In genomic region chr6:158819977-158820632, GRCh38 we compare ENCODE assay signal across 8 cellular contexts. TPM values are rescaled to one million over a fixed set of nuclear protein-coding genes. Genes with fewer than 3 reads are reported as not detected.
DNase-seq lines count a peak whose midpoint lies in the region; ATAC-seq and TF ChIP-seq lines count a peak whose summit lies in the region.

No MANE protein-coding gene starts in this region.

- H3K27me3 Mint-ChIP-seq in activated CD4-positive, alpha-beta T cell treated with anti-CD3 and anti-CD28 coated beads, Interleukin-2, amount 10 ng/mL, durations not matched to agents 24 days and 14 days: no peaks in the 10 kb centered on the region
- no peaks in the 10 kb centered on the region for H3K27me3 Mint-ChIP-seq in activated CD4-positive, alpha-beta memory T cell treated with anti-CD3 and anti-CD28 coated beads for 36 hours

- no peak for TF ChIP-seq POLR2A in suprapubic skin (IDR thresholded peaks at IDR 0.05)

- H3K36me3 ChIP-seq in suprapubic skin: no peaks in the 10 kb centered on the region

- H3K9me3 Mint-ChIP-seq in activated CD4-positive, alpha-beta T cell treated with anti-CD3 and anti-CD28 coated beads, Interleukin-2, amount 10 ng/mL, durations not matched to agents 24 days and 14 days: no peaks in the 10 kb centered on the region
- no peaks in the 10 kb centered on the region for H3K9me3 Mint-ChIP-seq in activated CD4-positive, alpha-beta memory T cell treated with anti-CD3 and anti-CD28 coated beads for 36 hours

- TF ChIP-seq EP300 in suprapubic skin (IDR thresholded peaks at IDR 0.05): no peak

- no peak for TF ChIP-seq CTCF in suprapubic skin (IDR thresholded peaks at IDR 0.05)

- peaks cover 31% of the 10 kb centered on the region for H3K4me1 ChIP-seq in suprapubic skin

- WGBS in suprapubic skin: 69% methylated on average over 6 of the region's 6 CpGs

- no peaks in the 10 kb centered on the region for H3K9me3 ChIP-seq in suprapubic skin

- H3K27ac ChIP-seq in suprapubic skin: peak overlapping the region; percentile 99

- no peak for ATAC-seq in GM18511 (IDR thresholded peaks at IDR 0.05; ENCODE audit: unreplicated experiment)

- intact Hi-C loops in activated CD4-positive, alpha-beta T cell treated with anti-CD3 and anti-CD28 coated beads, Interleukin-2, amount 10 ng/mL, durations not matched to agents 24 days and 14 days (cut with micrococcal nuclease): loop anchor here (2.0 kb wide), 1 partner anchor 167 kb away; no protein-coding TSS in a partner anchor
- intact Hi-C loops in activated CD4-positive, alpha-beta memory T cell treated with anti-CD3 and anti-CD28 coated beads for 36 hours (cut with micrococcal nuclease): no loop called here

- peaks cover 25% of the 10 kb centered on the region for H3K36me3 Mint-ChIP-seq in activated CD4-positive, alpha-beta T cell treated with anti-CD3 and anti-CD28 coated beads, Interleukin-2, amount 10 ng/mL, durations not matched to agents 24 days and 14 days (ENCODE audit: low read depth)
- peaks cover 28% of the 10 kb centered on the region for H3K36me3 Mint-ChIP-seq in activated CD4-positive, alpha-beta memory T cell treated with anti-CD3 and anti-CD28 coated beads for 36 hours

- H3K27ac Mint-ChIP-seq in activated CD4-positive, alpha-beta T cell treated with anti-CD3 and anti-CD28 coated beads, Interleukin-2, amount 10 ng/mL, durations not matched to agents 24 days and 14 days: peak overlapping the region; percentile 61
- peak overlapping the region; percentile 84 for H3K27ac Mint-ChIP-seq in activated CD4-positive, alpha-beta memory T cell treated with anti-CD3 and anti-CD28 coated beads for 36 hours

- CTCF ChIA-PET in activated CD4-positive, alpha-beta memory T cell treated with anti-CD3 and anti-CD28 coated beads for 36 hours (lab: Charles Lee): interaction anchor here (0.9 to 1.6 kb wide), 4 partner anchors 27 to 49 kb away, joined by 3 to 5 read pairs (median 4); no protein-coding TSS in a partner anchor

- peak overlapping the region; percentile 88 for H3K4me3 Mint-ChIP-seq in activated CD4-positive, alpha-beta T cell treated with anti-CD3 and anti-CD28 coated beads, Interleukin-2, amount 10 ng/mL, durations not matched to agents 24 days and 14 days
- peak overlapping the region; percentile 71 for H3K4me3 Mint-ChIP-seq in activated CD4-positive, alpha-beta memory T cell treated with anti-CD3 and anti-CD28 coated beads for 36 hours

- no peak for DNase-seq in activated CD4-positive, alpha-beta T cell treated with anti-CD3 and anti-CD28 coated beads, Interleukin-2, amount 10 ng/mL, durations not matched to agents 24 days and 14 days
- no peak for DNase-seq in activated CD4-positive, alpha-beta T cell treated with anti-CD3 and anti-CD28 coated beads, Interleukin-2, amount 50 U/mL, for 48 hours
- DNase-seq in activated CD4-positive, alpha-beta memory T cell treated with anti-CD3 and anti-CD28 coated beads for 36 hours: no peak
- DNase-seq in glomerular visceral epithelial cell (ENCODE audit: extremely low spot score) (peak; percentile 54), suprapubic skin (ENCODE audit: low spot score in 2 of 2) (no peak), dedifferentiated amniotic fluid mesenchymal stem cell (ENCODE audit: extremely low spot score) (no peak)
- DNase-seq in stimulated activated CD4-positive, alpha-beta T cell treated with anti-CD3 and anti-CD28 coated beads, Interleukin-12 subunit alpha, Interleukin-12 subunit beta, amount 100 ng/mL, for 4 hours: no peak

- peak overlapping the region; percentile 68 for H3K4me3 ChIP-seq in suprapubic skin

- H3K27me3 ChIP-seq in suprapubic skin: no peaks in the 10 kb centered on the region

- H3K4me1 Mint-ChIP-seq in activated CD4-positive, alpha-beta T cell treated with anti-CD3 and anti-CD28 coated beads, Interleukin-2, amount 10 ng/mL, durations not matched to agents 24 days and 14 days: peaks cover 24% of the 10 kb centered on the region
- peaks cover 35% of the 10 kb centered on the region for H3K4me1 Mint-ChIP-seq in activated CD4-positive, alpha-beta memory T cell treated with anti-CD3 and anti-CD28 coated beads for 36 hours (ENCODE audit: low read depth)

- POLR2A ChIA-PET in activated CD4-positive, alpha-beta memory T cell treated with anti-CD3 and anti-CD28 coated beads for 36 hours (lab: Charles Lee): interaction anchor here (0.7 to 2.0 kb wide), 7 partner anchors 9 to 179 kb away, joined by 3 to 43 read pairs (median 4); partner anchors contain the start of gene RSPH3

RNA-seq across cellular contexts. Expression of gene EZR, which starts 0.9 kb away (rescaled TPM):
- total RNA-seq in activated CD4-positive, alpha-beta T cell treated with anti-CD3 and anti-CD28 coated beads, Interleukin-2, amount 10 ng/mL, durations not matched to agents 24 days and 14 days: 204 and 215 TPM in 2 replicates
- 100 to 1,000 TPM; 255 to 256 TPM for total RNA-seq in activated CD4-positive, alpha-beta memory T cell treated with anti-CD3 and anti-CD28 coated beads for 36 hours
- total RNA-seq in suprapubic skin: 100 to 1,000 TPM; 154 to 394 (median 238) TPM
